Comparison of ENCODE assay signal across 9 cellular contexts in the genomic region with DNA sequence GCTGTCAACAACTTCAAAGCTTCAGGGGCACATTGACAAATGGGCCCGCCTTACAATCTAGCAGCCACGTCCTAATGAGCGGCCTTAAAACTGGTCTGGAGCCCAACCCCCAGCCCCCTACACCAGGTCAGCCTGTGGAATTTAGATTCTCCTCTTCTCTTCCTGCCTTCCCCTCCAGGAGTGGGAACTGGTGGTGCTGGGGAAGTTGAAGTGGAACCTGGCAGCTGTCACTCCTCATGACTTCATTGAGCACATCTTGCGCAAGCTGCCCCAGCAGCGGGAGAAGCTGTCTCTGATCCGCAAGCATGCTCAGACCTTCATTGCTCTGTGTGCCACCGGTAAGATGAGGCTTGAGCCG. TPM values are rescaled to one million over a fixed set of nuclear protein-coding genes. Genes with fewer than 3 reads are reported as not detected.
DNase-seq lines count a peak whose midpoint lies in the region; ATAC-seq and TF ChIP-seq lines count a peak whose summit lies in the region.
"Had no signal": no experiment of that assay in that cellular context is flagged by ENCODE, and none has a peak within 500 bp of the region (broad histone marks: within the 10 kb centered on the region; RNA-seq: fewer than 3 reads in every experiment).

No MANE protein-coding gene starts in this region.

- no peaks in the 10 kb centered on the region for H3K9me3 ChIP-seq in CD4-positive, alpha-beta T cell (ENCODE audit: control insufficient read depth, low read length)
- H3K9me3 ChIP-seq in Loucy (ENCODE audit: insufficient read depth, low read depth, low read length) (no peaks in the 10 kb centered on the region), muscle layer of colon (ENCODE audit: low read length) (no peaks in the 10 kb centered on the region), PC-9 (ENCODE audit: insufficient read depth, low read depth) (no peaks in the 10 kb centered on the region)

- no peaks in the 10 kb centered on the region for H3K36me3 ChIP-seq in Loucy (ENCODE audit: insufficient read depth, low read length)
- peaks cover 69% of the 10 kb centered on the region for H3K36me3 ChIP-seq in muscle layer of colon (ENCODE audit: insufficient read depth, low read length)
- H3K36me3 ChIP-seq in PC-9 (ENCODE audit: low read depth), result no peaks in the 10 kb centered on the region

- H3K36me3 Mint-ChIP-seq in CD4-positive, alpha-beta T cell (ENCODE audit: low read depth), result peaks cover 88% of the 10 kb centered on the region

- 0 out of 2 replicates have a peak, but pooled peaks cover 4% of the 10 kb centered on the region for H3F3A ChIP-seq in Loucy (ENCODE audit: low read depth)
- no peaks in the 10 kb centered on the region for H3F3A ChIP-seq in PC-9 (ENCODE audit: insufficient read depth, low read depth)

- H3K4me3 ChIP-seq in Loucy (ENCODE audit: low read length, poor library complexity, severe bottlenecking), result peak overlapping the region; percentile 58
- H3K4me3 ChIP-seq in coronary artery, result no peak overlapping the region
- H3K4me3 ChIP-seq in muscle layer of colon (ENCODE audit: low read depth in 1 of 2, low read length in 2 of 2), result peak overlapping the region in 1 of 2 donors; percentile 24
- no peak overlapping the region for H3K4me3 ChIP-seq in PC-9

- H3K4me2 ChIP-seq in Loucy (ENCODE audit: low read depth, low read length, poor library complexity, severe bottlenecking) (peak overlapping the region; percentile 73), PC-9 (no peak overlapping the region)

- no TSS peak for BruUV-seq in PC-9 (replicated peaks; lab: Mats Ljungman, UMichigan)

- H3K27me3 ChIP-seq in CD4-positive, alpha-beta T cell (ENCODE audit: control insufficient read depth, insufficient read depth, low read length), result no peaks in the 10 kb centered on the region
- H3K27me3 ChIP-seq in Loucy (ENCODE audit: insufficient read depth, low read length, poor library complexity, severe bottlenecking) (peaks cover 11% of the 10 kb centered on the region), muscle layer of colon (ENCODE audit: control insufficient read depth in 1 of 2, insufficient read depth in 2 of 2, low read length in 2 of 2) (no peaks in the 10 kb centered on the region), PC-9 (ENCODE audit: insufficient read depth, low read depth) (peaks cover 91% of the 10 kb centered on the region)

- peak overlapping the region; percentile 29 for H3K27ac ChIP-seq in CD4-positive, alpha-beta T cell (ENCODE audit: low read depth, low read length)
- H3K27ac ChIP-seq in coronary artery, result peak overlapping the region in 1 of 2 donors; percentile 14
- peak overlapping the region; percentile 88 for H3K27ac ChIP-seq in muscle layer of colon (ENCODE audit: low read depth, low read length)
- no peak overlapping the region for H3K27ac ChIP-seq in PC-9

- H2AFZ ChIP-seq in Loucy (ENCODE audit: low read length) (no peak overlapping the region), PC-9 (no peak overlapping the region)

- peaks cover 73% of the 10 kb centered on the region for H3K4me1 Mint-ChIP-seq in CD4-positive, alpha-beta T cell (ENCODE audit: low read depth)

- ATAC-seq in CD4-positive, alpha-beta T cell (ENCODE audit: poor library complexity), result no peak

- H3K4me3 Mint-ChIP-seq in CD4-positive, alpha-beta T cell, result peak overlapping the region; percentile 68

- intact Hi-C loops in CD4-positive, alpha-beta T cell (cut with DNase I, micrococcal nuclease), result loop anchor here (2.0 to 10.0 kb wide), 5 partner anchors 136 to 621 kb away; no protein-coding TSS in a partner anchor
- intact Hi-C loops in PC-9 (cut with micrococcal nuclease; ENCODE audit: unreplicated experiment), result loop anchor here (10.0 kb wide), 3 partner anchors 474 to 1204 kb away; a partner anchor contains a TSS

- H4K20me1 ChIP-seq in Loucy (ENCODE audit: insufficient read depth, low read length, poor library complexity, severe bottlenecking) (peaks cover 6% of the 10 kb centered on the region), PC-9 (ENCODE audit: insufficient read depth) (no peaks in the 10 kb centered on the region)

- no peaks in the 10 kb centered on the region for H3K9me3 Mint-ChIP-seq in CD4-positive, alpha-beta T cell

- peak overlapping the region; percentile 85 for H3K27ac Mint-ChIP-seq in CD4-positive, alpha-beta T cell

- no peak for DNase-seq in CD4-positive, alpha-beta T cell
- DNase-seq in coronary artery (ENCODE audit: low spot score) (peak; percentile 73), PC-9 (no peak), HUDEP-2 (lab: John Stamatoyannopoulos, UW; ENCODE audit: unreplicated experiment in 76 of 76) (no peak), SW 1271 (lab: John Stamatoyannopoulos, UW) (no peak)
- no peak for DNase-seq in effector CD8-positive, alpha-beta T cell (lab: John Stamatoyannopoulos, UW)
- DNase-seq: NCI-H526 treated with DMSO at 0.1 percent for 48 hours had no signal

- H3K9me2 ChIP-seq in Loucy (replicated peaks; ENCODE audit: low read depth, low read length), result no peaks in the 10 kb centered on the region
- H3K9me2 ChIP-seq in PC-9 (ENCODE audit: insufficient read depth), result no peaks in the 10 kb centered on the region

- CTCF ChIA-PET in CD4-positive, alpha-beta T cell (lab: Charles Lee), result interaction anchor here (0.6 to 4.3 kb wide), 5 partner anchors 20 to 392 kb away, joined by 3 to 72 read pairs (median 3); no protein-coding TSS in a partner anchor
- CTCF ChIA-PET in PC-9 (lab: Charles Lee), result interaction anchor here (0.6 to 0.8 kb wide), 2 partner anchors 395 to 474 kb away, joined by 3 read pairs; no protein-coding TSS in a partner anchor

- no peaks in the 10 kb centered on the region for H3K79me2 ChIP-seq in Loucy (ENCODE audit: insufficient read depth, low read length)
- no peaks in the 10 kb centered on the region for H3K79me2 ChIP-seq in PC-9 (ENCODE audit: low read depth)

- POLR2A ChIA-PET in CD4-positive, alpha-beta T cell (lab: Charles Lee), result interaction anchor here (0.8 to 4.4 kb wide), 9 partner anchors 10 to 393 kb away, joined by 3 to 53 read pairs (median 7); no protein-coding TSS in a partner anchor
- POLR2A ChIA-PET in PC-9 (lab: Charles Lee; ENCODE audit: unreplicated experiment), result no interaction called here

- peaks cover 30% of the 10 kb centered on the region for H3K4me1 ChIP-seq in Loucy (ENCODE audit: insufficient read depth, low read length, poor library complexity, severe bottlenecking)
- peaks cover 75% of the 10 kb centered on the region for H3K4me1 ChIP-seq in muscle layer of colon (ENCODE audit: insufficient read depth, low read length)
- H3K4me1 ChIP-seq in PC-9 (replicated peaks; ENCODE audit: insufficient read depth), result no peaks in the 10 kb centered on the region

- no peak overlapping the region for H3K9ac ChIP-seq in Loucy (ENCODE audit: low read depth, low read length, poor library complexity, severe bottlenecking)
- no peak overlapping the region for H3K9ac ChIP-seq in muscle layer of colon (ENCODE audit: low read length)

- H3K27me3 Mint-ChIP-seq in CD4-positive, alpha-beta T cell, result no peaks in the 10 kb centered on the region

- no peak for TF ChIP-seq CTCF in CD4-positive, alpha-beta T cell (IDR thresholded peaks at IDR 0.05)
- TF ChIP-seq CTCF in Loucy (conservative IDR thresholded peaks at IDR 0.05; ENCODE audit: low read length) (no peak), coronary artery (IDR thresholded peaks at IDR 0.05) (no peak), PC-9 (conservative IDR thresholded peaks at IDR 0.05) (no peak)

RNA-seq across cellular contexts. Expression of a gene that starts 5.0 kb away (rescaled TPM):
- 100 to 1,000 TPM; 159 to 163 TPM for total RNA-seq in CD4-positive, alpha-beta T cell
- 0.09 TPM in 1 of 2 replicates, not detected in the other for total RNA-seq in PC-9 (2021)

RNA-seq across cellular contexts. Expression of a gene that starts 42.5 kb away (rescaled TPM):
- 1 to 10 TPM; 5.3 to 7.1 TPM for total RNA-seq in CD4-positive, alpha-beta T cell
- total RNA-seq in PC-9 (2021), result 9.0 and 13.2 TPM in 2 replicates

Comparison
In these comparisons a context has a peak if more than half of its experiments do, and no peak if none do; other contexts are left out.
1. RNA of a gene that starts 5.0 kb away (total RNA-seq): 159 to 163 TPM in CD4-positive, alpha-beta T cell; 0.09 TPM in PC-9; every median in the first group is over 100 times any median in the second.